9 cellular contexts compared by ENCODE assay signal in genomic region chr9:90642570-90643539, GRCh38. TPM values are rescaled to one million over a fixed set of nuclear protein-coding genes. Genes with fewer than 3 reads are reported as not detected.
DNase-seq lines count a peak whose midpoint lies in the region; ATAC-seq and TF ChIP-seq lines count a peak whose summit lies in the region.
"Had no signal": no experiment of that assay in that cellular context is flagged by ENCODE, and none has a peak within 500 bp of the region (broad histone marks: within the 10 kb centered on the region; RNA-seq: fewer than 3 reads in every experiment).

Gene DIRAS2, minus strand, starts transcription at chr9:90642824. Its CDS starts 28,997 bp downstream, at chr9:90613827.

- H3K36me3 ChIP-seq in right atrium auricular region (no peaks in the 10 kb centered on the region), SJCRH30 (no peaks in the 10 kb centered on the region)

- H3K27ac ChIP-seq in angular gyrus (ENCODE audit: low read depth, low read length) (peak within 1 kb of the TSS; percentile 77), right atrium auricular region (no peak within 1 kb of the TSS), SJCRH30 (no peak within 1 kb of the TSS)
- H3K27ac ChIP-seq: KMS-11 had no signal

- DNase-seq in C1 segment of cervical spinal cord (lab: John Stamatoyannopoulos, UW) (peak in 13 of 14 donors; percentile 43 to 93 (median 75)), NCI-H2227 treated with DMSO at 0.1 percent for 48 hours (lab: John Stamatoyannopoulos, UW) (peak; percentile 82), right atrium auricular region (ENCODE audit: low spot score) (no peak), posterior cingulate gyrus (peak; percentile 70 to 97 (median 84)), SJCRH30 (no peak)

- peak within 1 kb of the TSS; percentile 12 to 47 for H3K4me3 ChIP-seq in right atrium auricular region
- H3K4me3 ChIP-seq in SJCRH30, result no peak within 1 kb of the TSS

- peak; percentile 13 to 49 for TF ChIP-seq CTCF in right atrium auricular region (IDR thresholded peaks at IDR 0.05)

- H3K4me1 ChIP-seq in right atrium auricular region (peaks cover 0 to 11% of the 10 kb centered on the region in 2 donors), SJCRH30 (no peaks in the 10 kb centered on the region)

- H3K9me3 ChIP-seq in right atrium auricular region, result no peaks in the 10 kb centered on the region
- H3K9me3 ChIP-seq in SJCRH30 (replicated peaks), result no peaks in the 10 kb centered on the region

- no peaks in the 10 kb centered on the region for H3K27me3 ChIP-seq in right atrium auricular region
- H3K27me3 ChIP-seq in SJCRH30, result no peaks in the 10 kb centered on the region

- ATAC-seq in GM21786 (IDR thresholded peaks at IDR 0.05; ENCODE audit: unreplicated experiment), result peak; percentile 37
- ATAC-seq in GM21825 (IDR thresholded peaks at IDR 0.05; ENCODE audit: unreplicated experiment), result no peak

- intact Hi-C loops in posterior cingulate gyrus (cut with DNase I), result loop anchor here (10.0 kb wide), 1 partner anchor 418 kb away; no protein-coding TSS in a partner anchor

RNA-seq across cellular contexts. Expression of gene DIRAS2, which starts in this region (rescaled TPM):
- total RNA-seq in right atrium auricular region, result under 1 TPM in 1 of 2 donors, not detected in 1; 0.16 TPM
- not detected in 2 replicates for total RNA-seq in SJCRH30 (2014; rRNA removed; shearing (Covaris generic))

Comparison
In these comparisons a context has a peak if more than half of its experiments do, and no peak if none do; other contexts are left out.
1. DNase-seq: peak in C1 segment of cervical spinal cord (13 of 14), NCI-H2227 treated with DMSO at 0.1 percent for 48 hours (single experiment) and posterior cingulate gyrus (10 of 10); none in right atrium auricular region (single experiment) and SJCRH30 (0 of 2).